8 cellular contexts compared by ENCODE assay signal in the genomic region with DNA sequence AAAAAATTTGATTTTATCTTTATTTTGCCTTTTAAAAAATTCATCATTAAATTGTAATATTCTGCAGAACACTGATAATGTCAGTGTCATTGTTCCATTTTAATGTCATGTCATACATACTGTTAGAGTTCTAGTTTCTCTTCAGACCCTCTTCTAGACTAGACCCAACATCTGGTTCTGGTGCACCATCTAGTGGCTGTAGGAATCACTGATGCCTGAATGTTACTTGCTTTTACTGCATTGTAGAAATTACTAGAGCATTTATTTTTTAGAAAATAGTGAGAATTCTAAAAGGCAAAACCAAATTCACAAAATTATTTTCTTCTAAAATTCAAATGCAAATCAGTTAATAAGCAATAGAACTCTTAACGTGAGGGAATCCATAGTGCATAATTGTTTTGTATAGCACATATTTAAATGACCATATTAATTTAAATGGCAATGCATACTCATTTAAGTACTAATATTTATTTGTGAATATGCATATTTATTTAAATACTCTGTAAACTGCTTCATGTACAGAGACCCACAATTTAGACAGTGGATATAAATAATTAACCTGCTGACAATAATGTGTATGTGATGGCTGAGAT.
DNase-seq lines count a peak whose midpoint lies in the region; ATAC-seq and TF ChIP-seq lines count a peak whose summit lies in the region.

No MANE protein-coding gene starts in this region.

- DNase-seq in cardiac muscle cell (ENCODE audit: low read depth in 1 of 2, low spot score in 1 of 2), result peak; percentile 68 to 84
- no peak for DNase-seq in Right ventricle myocardium inferior (ENCODE audit: missing footprints)
- DNase-seq in M059J (ENCODE audit: low read depth), result peak; percentile 58
- DNase-seq in SJSA1 (ENCODE audit: low read depth in 1 of 2, low spot score in 2 of 2), result peak; percentile 25 to 42
- peak; percentile 77 for DNase-seq in astrocyte of the spinal cord (ENCODE audit: low read depth, low spot score)
- DNase-seq in iPS-NIHi7 (ENCODE audit: extremely low spot score), result peak; percentile 57
- peak; percentile 58 for DNase-seq in stimulated activated CD4-positive, alpha-beta T cell treated with anti-CD3 and anti-CD28 coated beads, Interleukin-15, amount 100 ng/mL, for 24 hours

- H3K27ac ChIP-seq in cardiac muscle cell (no peak overlapping the region), HEK293 (ENCODE audit: extremely low read depth, low read depth, low read length) (no peak overlapping the region), SJSA1 (no peak overlapping the region)

- in situ Hi-C loops in astrocyte of the spinal cord (cut with HindIII; ENCODE audit: low sequenced_read_pairs), result no loop called here

- no peaks in the 10 kb centered on the region for H3K27me3 ChIP-seq in cardiac muscle cell
- H3K27me3 ChIP-seq in SJSA1 (replicated peaks), result no peaks in the 10 kb centered on the region

- H3K4me1 ChIP-seq in cardiac muscle cell (ENCODE audit: low read depth) (no peaks in the 10 kb centered on the region), HEK293 (ENCODE audit: control insufficient read depth, insufficient read depth, low read length) (no peaks in the 10 kb centered on the region), SJSA1 (replicated peaks) (no peaks in the 10 kb centered on the region)

- intact Hi-C loops in Right ventricle myocardium inferior (cut with DNase I), result loop anchor here (2.0 kb wide), 2 partner anchors 650 to 868 kb away; a partner anchor contains a TSS

- CTCF ChIA-PET in HEK293 (lab: Yijun Ruan, JAX), result no interaction called here

- TF ChIP-seq CTCF in cardiac muscle cell (IDR thresholded peaks at IDR 0.05; ENCODE audit: low read depth, low read length) (peak; percentile 88), HEK293 (tag by site-specific recombination; IDR thresholded peaks at IDR 0.05) (no peak), astrocyte of the spinal cord (IDR thresholded peaks at IDR 0.05; ENCODE audit: low read depth, low read length) (peak; percentile 82)

- H3K4me3 ChIP-seq in cardiac muscle cell, result no peak overlapping the region
- H3K4me3 ChIP-seq in HEK293 (ENCODE audit: low read depth, low read length), result no peak overlapping the region
- no peak overlapping the region for H3K4me3 ChIP-seq in SJSA1
- no peak overlapping the region for H3K4me3 ChIP-seq in astrocyte of the spinal cord (ENCODE audit: low read depth, low read length)

- POLR2A ChIA-PET in HEK293 (lab: Yijun Ruan, JAX), result no interaction called here

- H3K36me3 ChIP-seq in cardiac muscle cell, result no peaks in the 10 kb centered on the region
- peaks cover 0 to 24% of the 10 kb centered on the region in 2 experiments; a peak in 1 of 3 replicates for H3K36me3 ChIP-seq in HEK293 (ENCODE audit: control insufficient read depth in 2 of 2, insufficient read depth in 1 of 2, low read length in 2 of 2)
- H3K36me3 ChIP-seq in SJSA1, result 0 out of 2 replicates have a peak, but pooled peaks cover 3% of the 10 kb centered on the region

- H3K9me3 ChIP-seq in cardiac muscle cell (ENCODE audit: low read depth) (no peaks in the 10 kb centered on the region), HEK293 (ENCODE audit: control insufficient read depth, insufficient read depth, low read depth, low read length) (no peaks in the 10 kb centered on the region), SJSA1 (replicated peaks) (no peaks in the 10 kb centered on the region)

- no peak for ATAC-seq in Right ventricle myocardium inferior

TF ChIP-seq in HEK293, 187 proteins besides CTCF, POLR2A, EP300 and RAD21:
- TF ChIP-seq ZNF138 (tag by site-specific recombination; IDR thresholded peaks at IDR 0.05; ENCODE audit: borderline replicate concordance) (no peak), ZNF792 (tag by site-specific recombination; IDR thresholded peaks at IDR 0.05) (no peak), ZNF248 (tag by site-specific recombination; IDR thresholded peaks at IDR 0.05) (no peak), ZNF664 (tag by site-specific recombination; IDR thresholded peaks at IDR 0.05) (peak; percentile 85), ZNF654 (tag by site-specific recombination; IDR thresholded peaks at IDR 0.05; ENCODE audit: low read depth) (peak; percentile 72)
